In the genomic region with DNA sequence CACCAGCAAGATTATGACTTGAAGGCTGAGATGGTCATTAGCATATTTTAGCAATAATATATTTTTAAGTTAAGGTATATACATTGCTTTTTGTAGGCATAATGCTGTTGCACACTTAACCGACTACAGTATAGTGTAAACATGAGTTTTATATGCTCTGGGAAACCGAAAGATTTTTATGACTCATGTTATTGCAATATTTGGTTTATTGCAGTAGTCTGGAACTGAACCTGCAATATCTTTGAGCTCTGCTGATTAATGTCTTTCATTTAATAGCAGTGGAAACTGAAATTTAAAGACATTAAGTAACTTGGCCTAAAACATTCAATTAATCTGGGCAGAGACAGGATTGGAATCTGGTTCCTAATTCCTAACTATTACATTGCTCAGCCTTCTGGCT, we compare ENCODE assay signal across 25 cellular contexts.
"Had no signal": no experiment of that assay in that cellular context is flagged by ENCODE, and none has a peak within 500 bp of the region (broad histone marks: within the 10 kb centered on the region; RNA-seq: fewer than 3 reads in every experiment).

No MANE protein-coding gene starts in this region.

- H3K4me1 Mint-ChIP-seq: activated naive CD4-positive, alpha-beta T cell treated with anti-CD3 and anti-CD28 coated beads, Interleukin-2, amount 10 ng/mL, durations not matched to agents 7 days and 5 days; activated naive CD8-positive, alpha-beta T cell treated with anti-CD3 and anti-CD28 coated beads, Interleukin-2, amount 10 ng/mL, durations not matched to agents 7 days and 5 days had no signal

- H3K4me3 Mint-ChIP-seq: activated CD8-positive, alpha-beta T cell treated with anti-CD3 and anti-CD28 coated beads for 36 hours; activated naive CD4-positive, alpha-beta T cell treated with anti-CD3 and anti-CD28 coated beads, Interleukin-2, amount 10 ng/mL, durations not matched to agents 7 days and 5 days; activated naive CD8-positive, alpha-beta T cell treated with anti-CD3 and anti-CD28 coated beads, Interleukin-2, amount 10 ng/mL, durations not matched to agents 7 days and 5 days; activated T-cell treated with anti-CD3 and anti-CD28 coated beads, Interleukin-2, amount 50 U/mL, for 72 hours; IgD-negative memory B cell; T-helper 1 cell treated with Interleukin-12 subunit alpha and Interleukin-12 subunit beta and Interleukin-4 antibody, amounts not matched to agents 30 μg/mL and 1 μg/mL, for 36 hours had no signal

- FAIRE-seq: RCC 7860 had no signal

- H3K4me3 ChIP-seq: adrenal gland, body of pancreas, cardiac muscle cell, MG63 had no signal

- DNase-seq: activated CD4-positive, alpha-beta T cell treated with anti-CD3 and anti-CD28 coated beads for 4 hours; activated CD8-positive, alpha-beta memory T cell treated with anti-CD3 and anti-CD28 coated beads, Interleukin-2, amount 50 U/mL, for 4 hours; activated CD8-positive, alpha-beta T cell treated with anti-CD3 and anti-CD28 coated beads for 36 hours; activated gamma-delta T cell treated with Interleukin-2 at 50 U/mL for 16 hours; activated naive CD4-positive, alpha-beta T cell treated with anti-CD3 and anti-CD28 coated beads, Interleukin-2, amount 10 ng/mL, durations not matched to agents 7 days and 5 days; activated naive CD8-positive, alpha-beta T cell treated with anti-CD3 and anti-CD28 coated beads, Interleukin-2, amount 10 ng/mL, durations not matched to agents 7 days and 5 days; activated T-cell treated with anti-CD3 and anti-CD28 coated beads, Interleukin-2, amount 50 U/mL, for 72 hours; adrenal gland; aorta; body of pancreas; KG1; MG63; NCI-H1105 treated with DMSO at 0.1 percent for 48 hours; NCI-H1436 treated with DMSO at 0.1 percent for 48 hours; NCI-H187; NCI-H2081; NCI-H510A treated with DMSO at 0.1 percent for 48 hours; NCI-H69; SHP77 treated with DMSO at 0.1 percent for 48 hours had no signal

- H3K36me3 Mint-ChIP-seq: activated naive CD4-positive, alpha-beta T cell treated with anti-CD3 and anti-CD28 coated beads, Interleukin-2, amount 10 ng/mL, durations not matched to agents 7 days and 5 days; activated naive CD8-positive, alpha-beta T cell treated with anti-CD3 and anti-CD28 coated beads, Interleukin-2, amount 10 ng/mL, durations not matched to agents 7 days and 5 days; IgD-negative memory B cell had no signal

- H3K27ac ChIP-seq: adrenal gland, body of pancreas, cardiac muscle cell had no signal

- H3K36me3 ChIP-seq: adrenal gland, cardiac muscle cell, MG63 had no signal

- H3K27me3 ChIP-seq: adrenal gland, body of pancreas, cardiac muscle cell, MG63 had no signal

- ATAC-seq: activated CD4-positive, CD25-positive, alpha-beta regulatory T cell treated with anti-CD3 and anti-CD28 coated beads, Interleukin-2, amount 50 U/mL, for 24 hours; activated CD8-positive, alpha-beta T cell treated with anti-CD3 and anti-CD28 coated beads for 36 hours; activated T-cell treated with anti-CD3 and anti-CD28 coated beads, Interleukin-2, amount 50 U/mL, for 72 hours; body of pancreas had no signal

- H3K27ac Mint-ChIP-seq: activated CD8-positive, alpha-beta T cell treated with anti-CD3 and anti-CD28 coated beads for 36 hours; activated naive CD4-positive, alpha-beta T cell treated with anti-CD3 and anti-CD28 coated beads, Interleukin-2, amount 10 ng/mL, durations not matched to agents 7 days and 5 days; activated naive CD8-positive, alpha-beta T cell treated with anti-CD3 and anti-CD28 coated beads, Interleukin-2, amount 10 ng/mL, durations not matched to agents 7 days and 5 days; activated T-cell treated with anti-CD3 and anti-CD28 coated beads, Interleukin-2, amount 50 U/mL, for 72 hours; activated T-helper 2 cell treated with anti-CD3 and anti-CD28 coated beads, Interferon-gamma antibody, Interleukin-2, Interleukin-4, amounts not matched to agents 10 μg/mL and 5 μg/mL and 100 μg/mL, durations not matched to agents 14 hours and 24 hours and 36 hours; IgD-negative memory B cell; T-helper 1 cell treated with Interleukin-12 subunit alpha and Interleukin-12 subunit beta and Interleukin-4 antibody, amounts not matched to agents 30 μg/mL and 1 μg/mL, for 36 hours had no signal

- H3K27me3 Mint-ChIP-seq: activated CD8-positive, alpha-beta T cell treated with anti-CD3 and anti-CD28 coated beads for 36 hours; activated naive CD4-positive, alpha-beta T cell treated with anti-CD3 and anti-CD28 coated beads, Interleukin-2, amount 10 ng/mL, durations not matched to agents 7 days and 5 days; activated naive CD8-positive, alpha-beta T cell treated with anti-CD3 and anti-CD28 coated beads, Interleukin-2, amount 10 ng/mL, durations not matched to agents 7 days and 5 days; IgD-negative memory B cell had no signal

- H3K4me1 ChIP-seq: adrenal gland, body of pancreas had no signal

- H3K9me3 ChIP-seq: adrenal gland, body of pancreas, MG63 had no signal
